Comparison of ENCODE assay signal across 8 cellular contexts in the genomic region with DNA sequence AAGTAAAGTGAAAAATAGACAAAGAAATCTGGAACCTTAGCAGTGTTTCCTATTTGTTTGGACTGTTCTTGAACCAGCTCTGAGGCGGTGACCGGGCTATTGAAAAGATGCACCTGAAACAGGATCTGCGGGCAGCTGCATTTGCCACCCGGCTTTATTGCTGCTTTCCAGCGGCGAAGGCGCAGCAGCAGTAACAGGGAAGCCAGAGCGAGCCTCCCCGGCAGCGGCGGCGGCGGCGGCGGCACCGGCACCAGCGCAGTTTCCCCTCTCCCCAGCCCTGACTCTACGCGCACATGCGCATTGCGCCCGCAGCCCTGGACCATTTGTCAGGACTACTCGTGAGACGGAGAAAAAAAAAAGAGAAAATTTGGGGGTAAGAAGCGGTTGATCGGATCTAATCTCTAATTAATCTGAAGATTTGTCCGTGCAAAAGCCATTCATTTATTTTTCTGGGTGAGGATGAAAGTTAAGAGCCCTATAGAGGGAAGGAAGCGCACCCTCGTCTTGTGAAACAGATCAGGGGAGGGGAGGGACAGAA. TPM values are rescaled to one million over a fixed set of nuclear protein-coding genes. Genes with fewer than 3 reads are reported as not detected.
DNase-seq lines count a peak whose midpoint lies in the region; ATAC-seq and TF ChIP-seq lines count a peak whose summit lies in the region.

A gene (plus strand): TSS at position 290 of the 538 bp plus-strand sequence. CDS start 24,119 bp downstream, outside the sequence.

- H3K4me3 ChIP-seq in ACC112 (ENCODE audit: low read depth, low read length) (peak within 1 kb of the TSS; percentile 93), colonic mucosa (peak within 1 kb of the TSS; percentile 76)

- peak; percentile 79 for ATAC-seq in GM18907 (IDR thresholded peaks at IDR 0.05; ENCODE audit: unreplicated experiment)
- ATAC-seq in HG03159 (IDR thresholded peaks at IDR 0.05; ENCODE audit: unreplicated experiment) = peak; percentile 65
- ATAC-seq in left colon = peak; percentile 86

- no peak within 1 kb of the TSS for H3K27ac ChIP-seq in ACC112 (ENCODE audit: low read depth, low read length)
- H3K27ac ChIP-seq in colonic mucosa = peak within 1 kb of the TSS; percentile 79

- intact Hi-C loops in colonic mucosa (cut with DNase I) (loop anchor here (10.0 kb wide), 2 partner anchors 124 to 244 kb away; no protein-coding TSS in a partner anchor), left colon (cut with DNase I, micrococcal nuclease) (no loop called here)

- no peaks in the 10 kb centered on the region for H3K27me3 ChIP-seq in ACC112 (ENCODE audit: insufficient read depth, low read length)
- H3K27me3 ChIP-seq in colonic mucosa = no peaks in the 10 kb centered on the region

- no peaks in the 10 kb centered on the region for H3K9me3 ChIP-seq in colonic mucosa

- H3K79me2 ChIP-seq in ACC112 (ENCODE audit: control insufficient read depth, insufficient read depth, low read length, unreplicated experiment) = no peaks in the 10 kb centered on the region

- peak; percentile 61 for DNase-seq in NCI-H510A treated with DMSO at 0.1 percent for 48 hours (lab: John Stamatoyannopoulos, UW)
- peak; percentile 91 for DNase-seq in activated CD4-positive, alpha-beta T cell treated with anti-CD3 and anti-CD28 coated beads for 48 hours
- DNase-seq in colonic mucosa = peak; percentile 94
- DNase-seq in left colon = peak; percentile 88 to 94
- DNase-seq in stimulated activated CD4-positive, alpha-beta T cell treated with anti-CD3 and anti-CD28 coated beads, Interleukin-1b, Interleukin-23, amount 100 ng/mL, for 1 hour (ENCODE audit: low read depth in 2 of 2) = peak; percentile 72 to 79

- no peaks in the 10 kb centered on the region for H3K4me1 ChIP-seq in ACC112 (ENCODE audit: control insufficient read depth, insufficient read depth, low read length, unreplicated experiment)
- H3K4me1 ChIP-seq in colonic mucosa = no peaks in the 10 kb centered on the region

- H3K9ac ChIP-seq in colonic mucosa (ENCODE audit: low read depth in 2 of 2, low read length in 2 of 2) = peak within 1 kb of the TSS; percentile 79 to 86

- H2AFZ ChIP-seq in ACC112 (ENCODE audit: low read length, unreplicated experiment) = peak within 1 kb of the TSS; percentile 100

- TF ChIP-seq CTCF in colonic mucosa (IDR thresholded peaks at IDR 0.05) = no peak

- H3K36me3 ChIP-seq in ACC112 (ENCODE audit: insufficient read depth, low read length) (no peaks in the 10 kb centered on the region), colonic mucosa (no peaks in the 10 kb centered on the region)

RNA-seq across cellular contexts. Expression of the gene that starts here (rescaled TPM):
- 10 to 100 TPM in 1 of 2 donors, 1 to 10 TPM in 1; 9.8 to 13.1 TPM for total RNA-seq in colonic mucosa
- 10 to 100 TPM in 1 of 2 donors, 1 to 10 TPM in 1; 8.4 to 14.9 TPM for total RNA-seq in left colon
